ENCODE assay signal across 8 cellular contexts in the genomic region with DNA sequence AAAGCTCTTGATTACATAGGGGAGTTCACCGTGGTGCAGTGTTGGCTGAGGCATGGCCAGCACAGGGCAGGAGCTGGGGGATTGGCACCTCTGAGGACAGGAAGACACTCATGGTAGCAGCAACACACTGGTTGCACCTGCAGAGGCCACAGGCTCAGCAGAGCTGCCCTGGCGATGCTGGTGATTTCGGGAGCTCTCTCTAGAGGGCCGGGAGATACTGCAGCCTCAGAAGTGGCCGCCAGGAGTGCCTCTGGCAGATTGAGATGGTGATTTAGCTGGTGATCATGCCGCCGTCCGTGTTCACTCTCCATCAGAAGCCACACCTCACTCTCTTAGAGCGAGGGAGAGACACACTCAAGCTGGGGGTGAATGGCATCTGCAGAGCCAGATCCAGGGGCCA. TPM values are rescaled to one million over a fixed set of nuclear protein-coding genes. Genes with fewer than 3 reads are reported as not detected.
"Had no signal": no experiment of that assay in that cellular context is flagged by ENCODE, and none has a peak within 500 bp of the region (broad histone marks: within the 10 kb centered on the region; RNA-seq: fewer than 3 reads in every experiment).

No MANE protein-coding gene starts in this region.

RNA-seq across cellular contexts. Expression of gene C1QTNF9, which starts 49.9 kb away (rescaled TPM):
- total RNA-seq: activated CD4-positive, alpha-beta T cell treated with anti-CD3 and anti-CD28 coated beads for 36 hours; activated CD8-positive, alpha-beta T cell treated with anti-CD3 and anti-CD28 coated beads, Interleukin-2, amount 10 ng/mL, durations not matched to agents 7 days and 5 days; activated naive CD8-positive, alpha-beta T cell treated with anti-CD3 and anti-CD28 coated beads, Interleukin-2, amount 10 ng/mL, durations not matched to agents 7 days and 5 days; activated T-helper 2 cell treated with anti-CD3 and anti-CD28 coated beads, Interferon-gamma antibody, Interleukin-2, Interleukin-4, amounts not matched to agents 10 μg/mL and 5 μg/mL and 100 μg/mL, durations not matched to agents 14 hours and 24 hours and 36 hours; ascending aorta; MCF 10A; SJCRH30 had no signal
- polyA plus RNA-seq: SK-N-SH had no signal
